In the genomic region with DNA sequence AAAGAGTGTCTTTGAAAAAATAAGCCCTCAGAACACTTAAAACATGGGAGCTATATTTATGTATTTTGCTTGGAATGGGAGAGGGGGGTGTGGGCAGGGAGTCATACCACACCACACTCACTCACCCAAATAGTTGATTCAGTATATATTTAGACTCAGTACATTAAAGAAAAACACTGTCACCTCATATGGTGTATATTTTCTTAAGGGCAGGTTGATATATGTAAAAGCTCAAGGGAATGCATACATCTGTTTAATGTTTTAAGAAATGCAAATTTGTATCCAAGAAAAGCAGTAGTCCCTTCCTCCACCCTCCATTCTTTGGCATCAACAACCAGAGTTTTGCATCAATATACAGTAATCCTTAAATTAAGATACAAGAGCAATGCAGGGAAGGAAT, we compare ENCODE assay signal across 8 cellular contexts. TPM values are rescaled to one million over a fixed set of nuclear protein-coding genes. Genes with fewer than 3 reads are reported as not detected.
DNase-seq lines count a peak whose midpoint lies in the region; ATAC-seq and TF ChIP-seq lines count a peak whose summit lies in the region.

No MANE protein-coding gene starts in this region.

- H4K20me1 ChIP-seq in OCI-LY1 (ENCODE audit: insufficient read depth, low read length): no peaks in the 10 kb centered on the region

- H3K4me3 ChIP-seq in OCI-LY1 (ENCODE audit: low read depth, low read length, poor library complexity, severe bottlenecking) (peak overlapping the region; percentile 94), epithelial cell of esophagus (ENCODE audit: low read length) (peak overlapping the region; percentile 73)

- peaks cover 24% of the 10 kb centered on the region for H3K79me2 ChIP-seq in OCI-LY1 (ENCODE audit: insufficient read depth, low read length)

- no peaks in the 10 kb centered on the region for H3K36me3 Mint-ChIP-seq in progenitor cell of endocrine pancreas (ENCODE audit: insufficient read depth)

- H3K4me2 ChIP-seq in OCI-LY1 (ENCODE audit: low read length): peak overlapping the region; percentile 96

- no peaks in the 10 kb centered on the region for H3K27me3 ChIP-seq in OCI-LY1 (ENCODE audit: insufficient read depth, low read length)

- peak overlapping the region; percentile 90 for H3K9ac ChIP-seq in OCI-LY1 (ENCODE audit: low read length)

- no peak for TF ChIP-seq CTCF in OCI-LY1 (IDR thresholded peaks at IDR 0.05; ENCODE audit: low read length)
- no peak for TF ChIP-seq CTCF in epithelial cell of esophagus (IDR thresholded peaks at IDR 0.05; ENCODE audit: insufficient read depth, low read depth, low read length, missing control alignments)
- no peak for TF ChIP-seq CTCF in progenitor cell of endocrine pancreas (IDR thresholded peaks at IDR 0.05; ENCODE audit: unreplicated experiment)
- no peak for TF ChIP-seq CTCF in GM10266 (IDR thresholded peaks at IDR 0.05; ENCODE audit: control insufficient read depth, insufficient read depth, low read depth, missing control alignments)

- H2AFZ ChIP-seq in OCI-LY1 (ENCODE audit: low read length): no peak overlapping the region

- H3K9me3 Mint-ChIP-seq in progenitor cell of endocrine pancreas (ENCODE audit: low read depth): no peaks in the 10 kb centered on the region

- peak overlapping the region; percentile 97 for H3K27ac Mint-ChIP-seq in progenitor cell of endocrine pancreas

- peak overlapping the region; percentile 63 for H3K27ac ChIP-seq in OCI-LY1 (ENCODE audit: low read depth, low read length, poor library complexity, severe bottlenecking)

- H3K9me2 ChIP-seq in OCI-LY1 (ENCODE audit: low read depth, low read length): no peaks in the 10 kb centered on the region

- peaks cover 18% of the 10 kb centered on the region; the same call in 1 of the 2 replicates for H3K36me3 ChIP-seq in OCI-LY1 (ENCODE audit: insufficient read depth, low read length)

- no peaks in the 10 kb centered on the region for H3F3A ChIP-seq in OCI-LY1 (ENCODE audit: insufficient read depth, low read length)

- peaks cover 26% of the 10 kb centered on the region for H3K4me1 ChIP-seq in OCI-LY1 (ENCODE audit: insufficient read depth, low read length, severe bottlenecking)

- H3K27me3 Mint-ChIP-seq in progenitor cell of endocrine pancreas: peaks cover 13% of the 10 kb centered on the region

- DNase-seq in EH (ENCODE audit: low read depth): peak; percentile 40
- DNase-seq in epithelial cell of esophagus (ENCODE audit: low read depth): no peak
- no peak for DNase-seq in progenitor cell of endocrine pancreas (ENCODE audit: low spot score, unreplicated experiment)
- no peak for DNase-seq in NOMO-1 treated with DMSO at 0.1 percent for 48 hours (lab: John Stamatoyannopoulos, UW; ENCODE audit: unreplicated experiment)
- no peak for DNase-seq in GM10266 (ENCODE audit: extremely low spot score)
- DNase-seq in NCI-H2196 (lab: John Stamatoyannopoulos, UW; ENCODE audit: unreplicated experiment): no peak

- H3K4me3 Mint-ChIP-seq in progenitor cell of endocrine pancreas (ENCODE audit: low read depth): peak overlapping the region; percentile 88

- no peak for ATAC-seq in GM19452 (IDR thresholded peaks at IDR 0.05; ENCODE audit: unreplicated experiment)

- peaks cover 23% of the 10 kb centered on the region for H3K4me1 Mint-ChIP-seq in progenitor cell of endocrine pancreas (ENCODE audit: low read depth)

- H3K9me3 ChIP-seq in OCI-LY1 (ENCODE audit: low read length): no peaks in the 10 kb centered on the region

RNA-seq across cellular contexts. Expression of a gene that starts 1.4 kb away (rescaled TPM):
- total RNA-seq in progenitor cell of endocrine pancreas: 35.2 and 36.2 TPM in 2 replicates
